ENCODE assay signal across 30 cellular contexts in genomic region chr12:68397566-68398158, GRCh38.
"Had no signal": no experiment of that assay in that cellular context is flagged by ENCODE, and none has a peak within 500 bp of the region (broad histone marks: within the 10 kb centered on the region; RNA-seq: fewer than 3 reads in every experiment).

No MANE protein-coding gene starts in this region.

- H3K27me3 Mint-ChIP-seq: activated B cell treated with CpG ODN at 0.5 μM for 24 hours; activated CD4-positive, alpha-beta memory T cell treated with anti-CD3 and anti-CD28 coated beads for 36 hours; activated CD4-positive, alpha-beta T cell treated with anti-CD3 and anti-CD28 coated beads, Interleukin-2, amount 10 ng/mL, durations not matched to agents 7 days and 5 days; activated naive CD8-positive, alpha-beta T cell treated with anti-CD3 and anti-CD28 coated beads, Interleukin-2, amount 50 U/mL, for 24 hours; T-cell had no signal

- H3K27me3 ChIP-seq: ascending aorta, brain microvascular endothelial cell, cardiac muscle cell had no signal

- H3K36me3 ChIP-seq: ascending aorta, brain microvascular endothelial cell, cardiac muscle cell had no signal

- H3K27ac Mint-ChIP-seq: activated B cell treated with CpG ODN at 0.5 μM for 24 hours; activated CD4-positive, alpha-beta memory T cell treated with anti-CD3 and anti-CD28 coated beads for 36 hours; activated CD4-positive, alpha-beta T cell treated with anti-CD3 and anti-CD28 coated beads, Interleukin-2, amount 10 ng/mL, durations not matched to agents 7 days and 5 days; activated naive CD4-positive, alpha-beta T cell treated with anti-CD3 and anti-CD28 coated beads, Interleukin-2, amount 50 U/mL, for 72 hours; activated naive CD8-positive, alpha-beta T cell treated with anti-CD3 and anti-CD28 coated beads, Interleukin-2, amount 50 U/mL, for 24 hours; T-cell had no signal

- H3K27ac ChIP-seq: ascending aorta, brain microvascular endothelial cell, cardiac muscle cell had no signal

- DNase-seq: activated B cell treated with CpG ODN at 0.5 μM for 24 hours; activated CD4-positive, alpha-beta memory T cell treated with anti-CD3 and anti-CD28 coated beads for 36 hours; activated CD4-positive, alpha-beta T cell treated with anti-CD3 and anti-CD28 coated beads for 1 hour; activated CD4-positive, alpha-beta T cell treated with anti-CD3 and anti-CD28 coated beads, Interleukin-2, amount 10 ng/mL, durations not matched to agents 7 days and 5 days; activated CD8-positive, alpha-beta memory T cell treated with anti-CD3 and anti-CD28 coated beads for 24 hours; activated effector memory CD4-positive, alpha-beta T cell treated with anti-CD3 and anti-CD28 coated beads, Interleukin-2, amount 50 U/mL, for 16 hours; activated naive CD4-positive, alpha-beta T cell treated with Interleukin-2 at 50 U/mL for 16 hours; activated naive CD8-positive, alpha-beta T cell treated with anti-CD3 and anti-CD28 coated beads, Interleukin-2, amount 50 U/mL, for 24 hours; activated T-cell treated with anti-CD3 and anti-CD28 coated beads, Interleukin-2, amount 50 U/mL, for 4 hours; amniotic stem cell; brain microvascular endothelial cell; cerebellar nuclear complex; KG1; NCI-H1048; NCI-H146; NCI-H187 treated with DMSO at 0.1 percent for 48 hours; NCI-H2081 treated with DMSO at 0.1 percent for 48 hours; NCI-H2171; NCI-H226; NCI-H526; NCI-H82; RPMI8226; T-cell; T-helper 2 cell; T1000 had no signal

- H3K4me3 ChIP-seq: ascending aorta, cardiac muscle cell had no signal

- H3K4me3 Mint-ChIP-seq: activated B cell treated with CpG ODN at 0.5 μM for 24 hours; activated CD4-positive, alpha-beta memory T cell treated with anti-CD3 and anti-CD28 coated beads for 36 hours; activated CD4-positive, alpha-beta T cell treated with anti-CD3 and anti-CD28 coated beads, Interleukin-2, amount 10 ng/mL, durations not matched to agents 7 days and 5 days; activated naive CD8-positive, alpha-beta T cell treated with anti-CD3 and anti-CD28 coated beads, Interleukin-2, amount 50 U/mL, for 24 hours; activated T-cell treated with anti-CD3 and anti-CD28 coated beads, Interleukin-2, amount 50 U/mL, for 4 hours; T-cell had no signal

- H3K4me1 ChIP-seq: ascending aorta had no signal

- ATAC-seq: activated naive CD4-positive, alpha-beta T cell treated with anti-CD3 and anti-CD28 coated beads, Interleukin-2, amount 50 U/mL, for 72 hours; activated naive CD8-positive, alpha-beta T cell treated with anti-CD3 and anti-CD28 coated beads, Interleukin-2, amount 50 U/mL, for 24 hours; activated T-cell treated with anti-CD3 and anti-CD28 coated beads, Interleukin-2, amount 50 U/mL, for 4 hours; Right ventricle myocardium inferior; T-cell had no signal

- FAIRE-seq: TTC549 had no signal

- H3K36me3 Mint-ChIP-seq: activated CD4-positive, alpha-beta memory T cell treated with anti-CD3 and anti-CD28 coated beads for 36 hours; activated naive CD4-positive, alpha-beta T cell treated with anti-CD3 and anti-CD28 coated beads, Interleukin-2, amount 50 U/mL, for 72 hours; T-cell had no signal

- H3K4me1 Mint-ChIP-seq: activated B cell treated with CpG ODN at 0.5 μM for 24 hours had no signal

- H3K9me3 Mint-ChIP-seq: activated B cell treated with CpG ODN at 0.5 μM for 24 hours; activated CD4-positive, alpha-beta memory T cell treated with anti-CD3 and anti-CD28 coated beads for 36 hours; activated T-cell treated with anti-CD3 and anti-CD28 coated beads, Interleukin-2, amount 50 U/mL, for 4 hours had no signal

- H3K9me3 ChIP-seq: ascending aorta had no signal
